ENCODE assay signal across 18 cellular contexts in the genomic region with DNA sequence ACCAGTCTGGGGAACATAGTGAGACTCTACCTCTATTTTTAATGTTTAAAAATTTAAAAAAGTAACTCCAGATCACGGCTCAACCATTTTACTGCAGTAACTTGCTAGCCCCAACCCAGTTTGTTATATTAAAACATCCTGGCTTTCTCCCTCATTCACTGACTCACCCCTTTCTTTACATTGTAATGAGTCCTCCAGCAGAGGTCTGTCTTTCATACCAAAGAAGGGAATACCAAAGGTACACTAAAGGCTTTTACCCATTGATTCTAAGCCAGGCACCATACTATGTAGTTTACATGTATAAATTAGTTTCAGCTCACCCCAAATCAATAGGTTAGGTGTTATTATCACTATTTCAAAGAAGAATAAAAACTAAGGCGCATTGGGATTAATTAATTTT.
"Had no signal": no experiment of that assay in that cellular context is flagged by ENCODE, and none has a peak within 500 bp of the region (broad histone marks: within the 10 kb centered on the region; RNA-seq: fewer than 3 reads in every experiment).

No MANE protein-coding gene starts in this region.

- H3K4me3 ChIP-seq: esophagus muscularis mucosa, gastroesophageal sphincter, mucosa of descending colon, psoas muscle, right lobe of liver, suprapubic skin, thyroid gland had no signal

- H3K9me3 ChIP-seq: esophagus muscularis mucosa, gastroesophageal sphincter, mucosa of descending colon, neutrophil, psoas muscle, right lobe of liver, suprapubic skin, thyroid gland had no signal

- DNase-seq: effector memory CD4-positive, alpha-beta T cell; glutamatergic neuron; kidney glomerular epithelial cell; mucosa of descending colon; naive thymus-derived CD8-positive, alpha-beta T cell; psoas muscle; retina; right lobe of liver; stimulated activated CD4-positive, alpha-beta T cell treated with anti-CD3 and anti-CD28 coated beads, Interleukin-4, amount 100 ng/mL, for 1 hour; stimulated activated CD8-positive, alpha-beta memory T cell treated with anti-CD3 and anti-CD28 coated beads, Interleukin-4, amount 100 ng/mL, for 48 hours; stimulated activated naive CD8-positive, alpha-beta T cell treated with anti-CD3 and anti-CD28 coated beads, Interleukin-15, Interleukin-2, amounts not matched to agents 100 U/mL and 50 U/mL, for 24 hours; thyroid gland had no signal

- H3K27ac ChIP-seq: epithelial cell of prostate, esophagus muscularis mucosa, gastroesophageal sphincter, neutrophil, psoas muscle, right lobe of liver, suprapubic skin, thyroid gland had no signal

- H3K4me1 ChIP-seq: psoas muscle, right lobe of liver, suprapubic skin had no signal

- H3K36me3 ChIP-seq: esophagus muscularis mucosa, gastroesophageal sphincter, neutrophil, right lobe of liver, suprapubic skin, thyroid gland had no signal

- ATAC-seq: gastroesophageal sphincter; mucosa of descending colon; naive thymus-derived CD8-positive, alpha-beta T cell; psoas muscle; right lobe of liver; stimulated activated effector memory CD8-positive, alpha-beta T cell treated with anti-CD3 and anti-CD28 coated beads, Interleukin-12 subunit alpha, Interleukin-12 subunit beta, amount 100 ng/mL, for 72 hours; stimulated activated naive CD8-positive, alpha-beta T cell treated with anti-CD3 and anti-CD28 coated beads, Interleukin-15, Interleukin-2, amounts not matched to agents 100 U/mL and 50 U/mL, for 24 hours had no signal

- H3K27me3 ChIP-seq: neutrophil, right lobe of liver, thyroid gland had no signal
